19 cellular contexts compared by ENCODE assay signal in genomic region chr10:128026620-128027281, GRCh38.
DNase-seq lines count a peak whose midpoint lies in the region; ATAC-seq and TF ChIP-seq lines count a peak whose summit lies in the region.
"Had no signal": no experiment of that assay in that cellular context is flagged by ENCODE, and none has a peak within 500 bp of the region (broad histone marks: within the 10 kb centered on the region; RNA-seq: fewer than 3 reads in every experiment).

No MANE protein-coding gene starts in this region.

- H3K4me1 ChIP-seq in breast epithelium = no peaks in the 10 kb centered on the region
- no peaks in the 10 kb centered on the region for H3K4me1 ChIP-seq in sigmoid colon
- no peaks in the 10 kb centered on the region for H3K4me1 ChIP-seq in GM23248 (ENCODE audit: insufficient read depth)
- H3K4me1 ChIP-seq in psoas muscle = no peaks in the 10 kb centered on the region
- H3K4me1 ChIP-seq: esophagus squamous epithelium had no signal

- H3K79me2 ChIP-seq in GM23248 (ENCODE audit: insufficient read depth) = no peaks in the 10 kb centered on the region

- H2AFZ ChIP-seq in GM23248 = no peak overlapping the region

- no peaks in the 10 kb centered on the region for H3K9me3 ChIP-seq in breast epithelium
- H3K9me3 ChIP-seq in sigmoid colon = no peaks in the 10 kb centered on the region
- no peaks in the 10 kb centered on the region for H3K9me3 ChIP-seq in GM23248 (ENCODE audit: low read depth)
- no peaks in the 10 kb centered on the region for H3K9me3 ChIP-seq in psoas muscle
- H3K9me3 ChIP-seq: esophagus squamous epithelium, neutrophil, right atrium auricular region had no signal

- no peak overlapping the region for H3K27ac ChIP-seq in breast epithelium
- no peak overlapping the region for H3K27ac ChIP-seq in sigmoid colon
- H3K27ac ChIP-seq in GM23248 = no peak overlapping the region
- H3K27ac ChIP-seq in psoas muscle = no peak overlapping the region
- H3K27ac ChIP-seq: brain microvascular endothelial cell, esophagus squamous epithelium, neutrophil, right atrium auricular region had no signal

- DNase-seq in MCF 10A (ENCODE audit: unreplicated experiment) = no peak
- no peak for DNase-seq in breast epithelium (ENCODE audit: low spot score in 2 of 2)
- no peak for DNase-seq in activated naive CD4-positive, alpha-beta T cell treated with anti-CD3 and anti-CD28 coated beads, Interleukin-2, amount 50 U/mL, for 72 hours (ENCODE audit: low spot score in 2 of 2)
- DNase-seq in sigmoid colon = peak; percentile 41
- no peak for DNase-seq in GM23248
- no peak for DNase-seq in psoas muscle
- DNase-seq: activated CD4-positive, alpha-beta T cell treated with anti-CD3 and anti-CD28 coated beads, Interleukin-2, amount 50 U/mL, for 1 hour; activated gamma-delta T cell; brain microvascular endothelial cell; Calu3; esophagus squamous epithelium; GOT3; NCI-H1930; T-helper 9 cell had no signal

- no peak overlapping the region for H3K9ac ChIP-seq in GM23248

- WGBS in sigmoid colon, 2 donors = 58 to 77% methylated on average over 4 of the region's 4 CpGs
- 58 to 62% methylated on average over 4 of the region's 4 CpGs for WGBS in GM23248 (ENCODE audit: low coverage in 1 of 2, low lambda C conversion rate in 2 of 2, missing lambda C conversion rate in 2 of 2), 2 experiments
- 56 to 73% (median 59%) methylated on average over 4 of the region's 4 CpGs for WGBS in psoas muscle, 3 donors

- H3K4me3 Mint-ChIP-seq in MCF 10A (ENCODE audit: unreplicated experiment) = no peak overlapping the region

- no peaks in the 10 kb centered on the region for H3K9me3 Mint-ChIP-seq in MCF 10A (ENCODE audit: unreplicated experiment)
- no peaks in the 10 kb centered on the region for H3K9me3 Mint-ChIP-seq in activated naive CD4-positive, alpha-beta T cell treated with anti-CD3 and anti-CD28 coated beads, Interleukin-2, amount 50 U/mL, for 72 hours

- H3K4me3 ChIP-seq in breast epithelium = no peak overlapping the region
- no peak overlapping the region for H3K4me3 ChIP-seq in sigmoid colon
- no peak overlapping the region for H3K4me3 ChIP-seq in GM23248
- H3K4me3 ChIP-seq in psoas muscle = no peak overlapping the region
- H3K4me3 ChIP-seq: dorsolateral prefrontal cortex, esophagus squamous epithelium, right atrium auricular region had no signal

- intact Hi-C loops in MCF 10A (cut with micrococcal nuclease) (no loop called here), breast epithelium (cut with DNase I; ENCODE audit: low total_unique reads) (no loop called here), sigmoid colon (cut with DNase I) (no loop called here), psoas muscle (cut with DNase I) (no loop called here)

- in situ Hi-C loops in GM23248 (cut with MboI) = no loop called here

- no peaks in the 10 kb centered on the region for H3K36me3 Mint-ChIP-seq in MCF 10A (ENCODE audit: insufficient read depth, unreplicated experiment)
- H3K36me3 Mint-ChIP-seq in activated naive CD4-positive, alpha-beta T cell treated with anti-CD3 and anti-CD28 coated beads, Interleukin-2, amount 50 U/mL, for 72 hours = no peaks in the 10 kb centered on the region

- CTCF ChIA-PET in MCF 10A (lab: Yijun Ruan, JAX) = interaction anchor here (0.6 to 4.9 kb wide), 5 partner anchors 8 to 122 kb away, joined by 3 to 49 read pairs (median 3); no protein-coding TSS in a partner anchor

- H3K4me2 ChIP-seq in GM23248 (ENCODE audit: unreplicated experiment) = no peak overlapping the region

- H3K27me3 Mint-ChIP-seq in MCF 10A (ENCODE audit: insufficient read depth, unreplicated experiment) = no peaks in the 10 kb centered on the region

- peak; percentile 50 for ATAC-seq in HG03442 (IDR thresholded peaks at IDR 0.05; ENCODE audit: unreplicated experiment)
- ATAC-seq in activated naive CD4-positive, alpha-beta T cell treated with anti-CD3 and anti-CD28 coated beads, Interleukin-2, amount 50 U/mL, for 72 hours = peak; percentile 63 to 90
- ATAC-seq in GM19035 (IDR thresholded peaks at IDR 0.05; ENCODE audit: unreplicated experiment) = no peak
- no peak for ATAC-seq in psoas muscle

- BruUV-seq in MCF 10A (replicated peaks; lab: Mats Ljungman, UMichigan) = no TSS peak

- no peaks in the 10 kb centered on the region for H3K27me3 ChIP-seq in breast epithelium
- no peaks in the 10 kb centered on the region for H3K27me3 ChIP-seq in sigmoid colon
- no peaks in the 10 kb centered on the region for H3K27me3 ChIP-seq in GM23248 (replicated peaks; ENCODE audit: insufficient read depth)
- H3K27me3 ChIP-seq in psoas muscle (ENCODE audit: insufficient read depth in 3 of 3, low read length in 2 of 3) = no peaks in the 10 kb centered on the region
- H3K27me3 ChIP-seq: brain microvascular endothelial cell, dorsolateral prefrontal cortex, neutrophil, right atrium auricular region had no signal

- no peaks in the 10 kb centered on the region for H3K9me2 ChIP-seq in GM23248 (ENCODE audit: insufficient read depth)

- POLR2A ChIA-PET in MCF 10A (lab: Yijun Ruan, JAX) = interaction anchor here (0.5 to 0.7 kb wide), 2 partner anchors 42 to 1982 kb away, joined by 3 read pairs; no protein-coding TSS in a partner anchor

- peak overlapping the region; percentile 39 for H3K27ac Mint-ChIP-seq in MCF 10A (ENCODE audit: low read depth, unreplicated experiment)
- H3K27ac Mint-ChIP-seq in activated naive CD4-positive, alpha-beta T cell treated with anti-CD3 and anti-CD28 coated beads, Interleukin-2, amount 50 U/mL, for 72 hours = no peak overlapping the region

- no peaks in the 10 kb centered on the region for H3K4me1 Mint-ChIP-seq in MCF 10A (ENCODE audit: insufficient read depth, unreplicated experiment)

- H3K36me3 ChIP-seq in breast epithelium = no peaks in the 10 kb centered on the region
- no peaks in the 10 kb centered on the region for H3K36me3 ChIP-seq in sigmoid colon
- H3K36me3 ChIP-seq in GM23248 (ENCODE audit: low read depth) = no peaks in the 10 kb centered on the region
- H3K36me3 ChIP-seq in psoas muscle (ENCODE audit: insufficient read depth in 1 of 2, low read depth in 1 of 2) = no peaks in the 10 kb centered on the region
- H3K36me3 ChIP-seq: brain microvascular endothelial cell, esophagus squamous epithelium, right atrium auricular region had no signal

- TF ChIP-seq CTCF in MCF 10A (IDR thresholded peaks at IDR 0.05; ENCODE audit: unreplicated experiment) (no peak), breast epithelium (IDR thresholded peaks at IDR 0.05) (no peak), sigmoid colon (IDR thresholded peaks at IDR 0.05) (no peak), psoas muscle (IDR thresholded peaks at IDR 0.05) (no peak)

- TF ChIP-seq POLR2A in breast epithelium (IDR thresholded peaks at IDR 0.05) (no peak), sigmoid colon (IDR thresholded peaks at IDR 0.05) (no peak)

- TF ChIP-seq EP300 in sigmoid colon (IDR thresholded peaks at IDR 0.05) = no peak

- no peaks in the 10 kb centered on the region for H4K20me1 ChIP-seq in GM23248 (ENCODE audit: insufficient read depth)

- no peaks in the 10 kb centered on the region; the same call in 1 of the 2 replicates for H3F3A ChIP-seq in GM23248 (ENCODE audit: insufficient read depth)

Comparison
In these comparisons a context has a peak if more than half of its experiments do, and no peak if none do; other contexts are left out.
1. ATAC-seq: peak in HG03442 (single experiment) and activated naive CD4-positive, alpha-beta T cell treated with anti-CD3 and anti-CD28 coated beads, Interleukin-2, amount 50 U/mL, for 72 hours (2 of 2); none in GM19035 (single experiment) and psoas muscle (0 of 4).